In the genomic region with DNA sequence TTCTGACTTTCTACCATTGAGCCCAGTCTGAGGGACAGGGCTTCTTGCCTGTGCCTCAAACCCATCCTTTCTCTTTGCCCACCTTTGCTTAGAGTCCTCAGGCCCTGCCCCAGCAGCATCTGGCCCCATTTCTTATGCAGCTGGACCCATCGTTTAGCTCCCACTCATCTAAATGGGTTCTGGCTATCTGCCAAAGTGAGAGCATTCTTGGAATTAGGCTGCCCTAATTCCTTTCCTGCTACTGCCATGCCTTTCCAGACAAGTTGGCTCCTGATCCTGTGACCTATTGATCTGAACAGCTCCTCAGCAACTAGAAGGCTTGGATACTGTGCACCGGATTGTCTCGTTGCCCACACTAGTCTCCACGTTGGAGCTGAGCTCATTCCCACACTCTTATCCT, we compare ENCODE assay signal across 13 cellular contexts. TPM values are rescaled to one million over a fixed set of nuclear protein-coding genes. Genes with fewer than 3 reads are reported as not detected.
DNase-seq lines count a peak whose midpoint lies in the region; ATAC-seq, FAIRE-seq and TF ChIP-seq lines count a peak whose summit lies in the region.
"Had no signal": no experiment of that assay in that cellular context is flagged by ENCODE, and none has a peak within 500 bp of the region (broad histone marks: within the 10 kb centered on the region; RNA-seq: fewer than 3 reads in every experiment).

No MANE protein-coding gene starts in this region.

- CTCF ChIA-PET in HEK293 (lab: Yijun Ruan, JAX): interaction anchor here (0.6 to 1.8 kb wide), 3 partner anchors 11 to 941 kb away, joined by 3 to 5 read pairs (median 3); no protein-coding TSS in a partner anchor

- POLR2A ChIA-PET in HEK293 (lab: Yijun Ruan, JAX): interaction anchor here (1.2 to 2.5 kb wide), 2 partner anchors 23 to 53 kb away, joined by 4 to 12 read pairs; partner anchors contain the start of genes DZANK1, POLR3F and RBBP9

- H3K27me3 ChIP-seq in gastroesophageal sphincter (no peaks in the 10 kb centered on the region), pancreas (no peaks in the 10 kb centered on the region)
- H3K27me3 ChIP-seq: vagina had no signal

- no peak for TF ChIP-seq POLR2A in gastroesophageal sphincter (IDR thresholded peaks at IDR 0.05)

- intact Hi-C loops in pancreas (cut with DNase I): no loop called here

- WGBS in gastroesophageal sphincter (ENCODE audit: low coverage in 1 of 2), 2 donors: 41 to 62% methylated on average over 4 of the region's 4 CpGs
- WGBS in pancreas, 2 donors: 66 to 69% methylated on average over 4 of the region's 4 CpGs

- H3K9me3 ChIP-seq in HEK293 (ENCODE audit: control insufficient read depth, insufficient read depth, low read depth, low read length) (no peaks in the 10 kb centered on the region), gastroesophageal sphincter (no peaks in the 10 kb centered on the region), pancreas (no peaks in the 10 kb centered on the region)
- H3K9me3 ChIP-seq: vagina had no signal

- H3K27ac ChIP-seq in HEK293 (ENCODE audit: extremely low read depth, low read depth, low read length) (no peak overlapping the region), gastroesophageal sphincter (no peak overlapping the region), pancreas (no peak overlapping the region)
- H3K27ac ChIP-seq: vagina had no signal

- peaks cover 3% of the 10 kb centered on the region; the same call in 1 of the 2 replicates for H3K4me1 ChIP-seq in HEK293 (ENCODE audit: control insufficient read depth, insufficient read depth, low read length)
- H3K4me1 ChIP-seq in gastroesophageal sphincter: no peaks in the 10 kb centered on the region
- no peaks in the 10 kb centered on the region for H3K4me1 ChIP-seq in pancreas
- H3K4me1 ChIP-seq: vagina had no signal

- FAIRE-seq in pancreas (lab: Jason Lieb, UNC): no peak
- FAIRE-seq: endothelial cell of umbilical vein had no signal

- H3K36me3 ChIP-seq in HEK293 (ENCODE audit: control insufficient read depth in 2 of 2, insufficient read depth in 1 of 2, low read length in 2 of 2) (no peaks in the 10 kb centered on the region; a peak in 1 of 3 replicates), gastroesophageal sphincter (peaks cover 0 to 7% of the 10 kb centered on the region in 2 donors), pancreas (no peaks in the 10 kb centered on the region)
- H3K36me3 ChIP-seq: vagina had no signal

- no peak overlapping the region for H3K4me3 ChIP-seq in HEK293 (ENCODE audit: low read depth, low read length)
- no peak overlapping the region for H3K4me3 ChIP-seq in choroid plexus epithelial cell (ENCODE audit: low read depth, low read length)
- no peak overlapping the region for H3K4me3 ChIP-seq in gastroesophageal sphincter
- H3K4me3 ChIP-seq in pancreas: no peak overlapping the region
- H3K4me3 ChIP-seq: vagina had no signal

- no peak for TF ChIP-seq EP300 in gastroesophageal sphincter (IDR thresholded peaks at IDR 0.05)

- TF ChIP-seq CTCF in HEK293 (tag by site-specific recombination; IDR thresholded peaks at IDR 0.05) (no peak), choroid plexus epithelial cell (conservative IDR thresholded peaks at IDR 0.05; ENCODE audit: low read depth, low read length) (no peak), gastroesophageal sphincter (IDR thresholded peaks at IDR 0.05) (no peak), pancreas (IDR thresholded peaks at IDR 0.05) (no peak)

- ATAC-seq in gastroesophageal sphincter (no peak), pancreas (no peak), GM18861 (IDR thresholded peaks at IDR 0.05; ENCODE audit: unreplicated experiment) (no peak)
- ATAC-seq: stimulated activated memory B cell treated with anti-CD40 and anti-IgM and Interleukin-4, amounts not matched to agents 10 μg/mL and 1 μg/mL and 100 μg/mL, for 72 hours had no signal

- peak; percentile 21 for DNase-seq in AG08396 (ENCODE audit: low spot score)
- DNase-seq in NCI-H69 (lab: John Stamatoyannopoulos, UW): peak; percentile 85
- peak; percentile 14 for DNase-seq in choroid plexus epithelial cell (ENCODE audit: low read depth)
- no peak for DNase-seq in pancreas
- no peak for DNase-seq in medulla oblongata (ENCODE audit: extremely low spot score)
- DNase-seq: activated naive CD4-positive, alpha-beta T cell; stimulated activated CD4-positive, alpha-beta T cell treated with anti-CD3 and anti-CD28 coated beads, Interleukin-4, amount 100 ng/mL, for 4 hours had no signal

TF ChIP-seq in HEK293, 187 proteins besides CTCF, POLR2A, EP300 and RAD21:
- TF ChIP-seq TCF7L2 (IDR thresholded peaks at IDR 0.05; ENCODE audit: borderline replicate concordance, low read depth, low read length) (no peak), ZNF140 (tag by site-specific recombination; IDR thresholded peaks at IDR 0.05) (no peak), OSR2 (tag by site-specific recombination; IDR thresholded peaks at IDR 0.05) (peak; percentile 79), ZNF223 (tag by site-specific recombination; IDR thresholded peaks at IDR 0.05) (no peak), GLIS1 (tag by site-specific recombination; IDR thresholded peaks at IDR 0.05) (no peak), ZNF558 (tag by site-specific recombination; IDR thresholded peaks at IDR 0.05) (no peak)
- TF ChIP-seq, protein P1, sequence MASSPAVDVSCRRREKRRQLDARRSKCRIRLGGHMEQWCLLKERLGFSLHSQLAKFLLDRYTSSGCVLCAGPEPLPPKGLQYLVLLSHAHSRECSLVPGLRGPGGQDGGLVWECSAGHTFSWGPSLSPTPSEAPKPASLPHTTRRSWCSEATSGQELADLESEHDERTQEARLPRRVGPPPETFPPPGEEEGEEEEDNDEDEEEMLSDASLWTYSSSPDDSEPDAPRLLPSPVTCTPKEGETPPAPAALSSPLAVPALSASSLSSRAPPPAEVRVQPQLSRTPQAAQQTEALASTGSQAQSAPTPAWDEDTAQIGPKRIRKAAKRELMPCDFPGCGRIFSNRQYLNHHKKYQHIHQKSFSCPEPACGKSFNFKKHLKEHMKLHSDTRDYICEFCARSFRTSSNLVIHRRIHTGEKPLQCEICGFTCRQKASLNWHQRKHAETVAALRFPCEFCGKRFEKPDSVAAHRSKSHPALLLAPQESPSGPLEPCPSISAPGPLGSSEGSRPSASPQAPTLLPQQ (tag by site-specific recombination; IDR thresholded peaks at IDR 0.05): 0 out of 2 replicates have a peak, but pooled peaks have one; percentile 36
TF ChIP-seq in HEK293: peak in this region for 2.

RNA-seq across cellular contexts. Expression of gene DZANK1, which starts 23.0 kb away (rescaled TPM):
- total RNA-seq in gastroesophageal sphincter: 1 to 10 TPM; 1.4 to 2.3 (median 2.0) TPM
- total RNA-seq in pancreas: 1 to 10 TPM in 2 of 6 donors, under 1 TPM in 4; 0.73 to 1.8 (median 0.95) TPM
- 1 to 10 TPM; 2.4 to 3.6 TPM for polyA plus RNA-seq in pancreas

RNA-seq across cellular contexts. Expression of gene POLR3F, which starts 23.3 kb away (rescaled TPM):
- total RNA-seq in gastroesophageal sphincter (10 to 100 TPM in 3 of 4 donors, 1 to 10 TPM in 1; 8.7 to 16.4 (median 13.1) TPM), pancreas (1 to 10 TPM; 3.3 to 4.8 (median 3.8) TPM)
- 1 to 10 TPM; 4.4 to 8.6 TPM for polyA plus RNA-seq in pancreas

RNA-seq across cellular contexts. Expression of gene RBBP9, which starts 53.2 kb away (rescaled TPM):
- total RNA-seq in gastroesophageal sphincter (10 to 100 TPM; 14.9 to 27.0 (median 21.2) TPM), pancreas (1 to 10 TPM; 3.9 to 7.3 (median 6.3) TPM)
- 1 to 10 TPM; 2.1 to 4.5 TPM for polyA plus RNA-seq in pancreas

Comparison
In these comparisons a context has a peak if more than half of its experiments do, and no peak if none do; other contexts are left out.
1. DNase-seq: peak in AG08396 (single experiment), NCI-H69 (single experiment) and choroid plexus epithelial cell (single experiment); none in pancreas (0 of 6) and medulla oblongata (single experiment).